Comparison of ENCODE assay signal across 15 cellular contexts in the genomic region with DNA sequence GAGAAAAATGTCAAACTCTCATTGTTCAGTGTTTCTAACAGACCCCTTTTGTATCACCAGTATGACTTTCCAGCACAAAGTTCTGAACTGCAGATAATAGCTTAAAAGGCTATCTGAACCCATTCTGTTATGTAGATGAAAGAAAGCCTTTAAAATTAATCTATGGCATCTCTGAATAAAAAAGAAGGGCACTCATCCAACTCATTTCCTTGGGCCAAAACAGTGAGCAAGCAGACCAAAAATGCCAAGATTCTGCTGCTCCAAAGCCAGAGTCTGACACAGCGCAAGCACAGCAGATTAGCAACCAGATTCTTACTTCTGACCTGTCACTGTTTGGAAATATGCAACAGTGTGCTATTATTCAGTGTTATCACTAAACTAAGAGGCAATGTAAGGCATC. TPM values are rescaled to one million over a fixed set of nuclear protein-coding genes. Genes with fewer than 3 reads are reported as not detected.
A peak's percentile ranks its signal among the peaks of the same experiment; 100 is the strongest.
DNase-seq lines count a peak whose midpoint lies in the region; ATAC-seq and TF ChIP-seq lines count a peak whose summit lies in the region.
"Had no signal": no experiment of that assay in that cellular context is flagged by ENCODE, and none has a peak within 500 bp of the region (broad histone marks: within the 10 kb centered on the region; RNA-seq: fewer than 3 reads in every experiment).

No MANE protein-coding gene starts in this region.

- H4K20me1 ChIP-seq in GM23248 (ENCODE audit: insufficient read depth) (no peaks in the 10 kb centered on the region), H9 (ENCODE audit: control insufficient read depth, insufficient read depth, insufficient read length) (no peaks in the 10 kb centered on the region)

- no peak overlapping the region for H3K4ac ChIP-seq in H9 (ENCODE audit: low read depth, low read length)

- H3K36me3 ChIP-seq in GM23248 (ENCODE audit: low read depth) = no peaks in the 10 kb centered on the region
- H3K36me3 ChIP-seq in upper lobe of right lung = no peaks in the 10 kb centered on the region
- H3K36me3 ChIP-seq: prostate gland had no signal

- H3K27ac ChIP-seq in GM23248 (no peak overlapping the region), H9 (ENCODE audit: insufficient read length, low read depth, low read length) (no peak overlapping the region), upper lobe of right lung (no peak overlapping the region)
- H3K27ac ChIP-seq: prostate gland had no signal

- H2BK15ac ChIP-seq in H9 (ENCODE audit: low read depth, low read length) = no peak overlapping the region

- in situ Hi-C loops in GM23248 (cut with MboI) = no loop called here

- no peak overlapping the region for H2AFZ ChIP-seq in GM23248
- no peak overlapping the region for H2AFZ ChIP-seq in H9 (ENCODE audit: low read length)

- no peaks in the 10 kb centered on the region; a peak in 1 of 5 replicates for H3K9me3 Mint-ChIP-seq in H9

- H3K36me3 Mint-ChIP-seq in H9 (ENCODE audit: insufficient read depth in 1 of 3, low read depth in 3 of 3) = no peaks in the 10 kb centered on the region; a peak in 1 of 7 replicates

- DNase-seq in GM23248 (peak; percentile 93), fibroblast of pulmonary artery (ENCODE audit: low read depth) (peak; percentile 80), pulmonary artery endothelial cell (ENCODE audit: low read depth, low spot score) (peak; percentile 22), NAMALWA (ENCODE audit: low spot score) (no peak), DMS 273 (lab: John Stamatoyannopoulos, UW; ENCODE audit: unreplicated experiment) (no peak), H9 (no peak), upper lobe of right lung (no peak)
- DNase-seq: Calu3, NCI-H510A treated with DMSO at 0.1 percent for 48 hours, RPMI8226 had no signal

- H3K79me1 ChIP-seq in H9 (ENCODE audit: insufficient read depth, low read depth, low read length, poor library complexity, severe bottlenecking) = no peaks in the 10 kb centered on the region

- H3K56ac ChIP-seq in H9 (ENCODE audit: insufficient read length, low read depth, low read length) = no peak overlapping the region

- H2AK5ac ChIP-seq in H9 (ENCODE audit: insufficient read length, low read length) = no peak overlapping the region

- H3K27ac Mint-ChIP-seq in H9 = no peak overlapping the region

- H3K23me2 ChIP-seq in H9 (ENCODE audit: insufficient read length, low read depth, low read length, poor library complexity, severe bottlenecking) = no peaks in the 10 kb centered on the region

- H3F3A ChIP-seq in GM23248 (ENCODE audit: insufficient read depth) = peaks cover 12% of the 10 kb centered on the region

- TF ChIP-seq CTCF in fibroblast of pulmonary artery (IDR thresholded peaks at IDR 0.05; ENCODE audit: low read length, missing control alignments) (no peak), H9 (conservative IDR thresholded peaks at IDR 0.05) (no peak), upper lobe of right lung (IDR thresholded peaks at IDR 0.05) (no peak)

- no peak overlapping the region for H2BK12ac ChIP-seq in H9 (ENCODE audit: insufficient read length, low read depth, low read length)

- peak; percentile 95 for ATAC-seq in SK-N-SH treated with all-trans-retinoic acid at 6 μM for 48 hours
- no peak for ATAC-seq in upper lobe of right lung
- ATAC-seq: esophagus mucosa, GM12878, left lobe of liver had no signal

- H3K9me2 ChIP-seq in GM23248 (ENCODE audit: insufficient read depth) = no peaks in the 10 kb centered on the region

- no peak overlapping the region for H3K23ac ChIP-seq in H9 (ENCODE audit: insufficient read length, low read depth, low read length)

- H3K4me1 ChIP-seq in GM23248 (ENCODE audit: insufficient read depth) = peaks cover 28% of the 10 kb centered on the region
- H3K4me1 ChIP-seq in H9 (ENCODE audit: insufficient read depth, low read length) = no peaks in the 10 kb centered on the region
- no peaks in the 10 kb centered on the region for H3K4me1 ChIP-seq in upper lobe of right lung
- H3K4me1 ChIP-seq: prostate gland had no signal

- no peak overlapping the region for H3K14ac ChIP-seq in H9 (ENCODE audit: insufficient read depth, low read length)

- H3K9ac ChIP-seq in GM23248 (no peak overlapping the region), H9 (ENCODE audit: extremely low read depth, insufficient read length, low read length) (no peak overlapping the region)

- H2BK5ac ChIP-seq in H9 (ENCODE audit: insufficient read length, low read length) = no peak overlapping the region

- no peak overlapping the region for H3K4me3 ChIP-seq in GM23248
- H3K4me3 ChIP-seq in fibroblast of pulmonary artery (replicated peaks; ENCODE audit: low read depth, low read length) = no peak overlapping the region
- H3K4me3 ChIP-seq in upper lobe of right lung = no peak overlapping the region
- H3K4me3 ChIP-seq: GM12878, prostate gland had no signal

- H3K27me3 ChIP-seq in GM23248 (replicated peaks; ENCODE audit: insufficient read depth) = no peaks in the 10 kb centered on the region
- H3K27me3 ChIP-seq in H9 (ENCODE audit: insufficient read depth, low read length) = no peaks in the 10 kb centered on the region
- H3K27me3 ChIP-seq in upper lobe of right lung = no peaks in the 10 kb centered on the region

- H4K91ac ChIP-seq in H9 (ENCODE audit: insufficient read length, low read depth, low read length) = no peak overlapping the region

- H3K18ac ChIP-seq in H9 (ENCODE audit: insufficient read length, low read depth, low read length) = no peak overlapping the region

- H3K79me2 ChIP-seq in GM23248 (ENCODE audit: insufficient read depth) = no peaks in the 10 kb centered on the region
- H3K79me2 ChIP-seq in H9 (ENCODE audit: insufficient read depth, low read length) = no peaks in the 10 kb centered on the region

- H4K8ac ChIP-seq in H9 (replicated peaks; ENCODE audit: insufficient read length, low read depth, low read length) = no peak overlapping the region

- intact Hi-C loops in upper lobe of right lung (cut with DNase I) = no loop called here

- H3K9me3 ChIP-seq in GM23248 (ENCODE audit: low read depth) (no peaks in the 10 kb centered on the region), H9 (ENCODE audit: control insufficient read depth, low read depth, low read length) (no peaks in the 10 kb centered on the region), upper lobe of right lung (no peaks in the 10 kb centered on the region)
- H3K9me3 ChIP-seq: prostate gland had no signal

- 5 to 9% methylated on average over 1 of the region's 1 CpG for WGBS in GM23248 (ENCODE audit: low coverage in 1 of 2, low lambda C conversion rate in 2 of 2, missing lambda C conversion rate in 2 of 2), 2 experiments
- WGBS in H9 (ENCODE audit: extremely low coverage, insufficient read length, low lambda C conversion rate) = no CpG with 5 or more reads among the region's 1 CpG

- no peak overlapping the region for H2BK120ac ChIP-seq in H9 (ENCODE audit: low read depth, low read length, poor library complexity, severe bottlenecking)

- no peak overlapping the region for H3T11ph ChIP-seq in H9 (ENCODE audit: low read length)

- peak overlapping the region; percentile 50 for H3K4me2 ChIP-seq in GM23248 (ENCODE audit: unreplicated experiment)
- H3K4me2 ChIP-seq in H9 (ENCODE audit: insufficient read depth, insufficient read length, low read length) = no peak overlapping the region

- no peak overlapping the region for H3K4me3 Mint-ChIP-seq in H9

- no peak overlapping the region for H4K5ac ChIP-seq in H9 (ENCODE audit: insufficient read length, low read depth, low read length)

- H3K27me3 Mint-ChIP-seq in H9 (ENCODE audit: low read depth) = no peaks in the 10 kb centered on the region

- no peak overlapping the region for H2BK20ac ChIP-seq in H9 (ENCODE audit: low read depth, low read length, poor library complexity, severe bottlenecking)

- H3K4me1 Mint-ChIP-seq in H9 = peaks cover 19 to 25% of the 10 kb centered on the region in 2 experiments

TF ChIP-seq in SK-N-SH treated with all-trans-retinoic acid at 6 μM for 48 hours, 23 proteins besides CTCF, POLR2A, EP300 and RAD21:
- TF ChIP-seq ISL1 (CRISPR knock-in tag; IDR thresholded peaks at IDR 0.05) = peak; percentile 87
- TF ChIP-seq GLIS3 (CRISPR knock-in tag; IDR thresholded peaks at IDR 0.05) = no peak

RNA-seq across cellular contexts. Expression of a gene that starts 22.6 kb away (rescaled TPM):
- total RNA-seq in GM23248 (2014; rRNA removed; shearing (Covaris generic)) = 45.4 and 47.7 TPM in 2 replicates
- 18.9 and 20.3 TPM in 2 replicates for polyA plus RNA-seq in GM23248 (2016; fragmentation: Nextera tagmentation; extraction: Ambion mirVana)
- 177 and 293 TPM in 2 replicates for total RNA-seq in pulmonary artery endothelial cell
- total RNA-seq in H9 (2021) = 78.3 and 78.9 TPM in 2 replicates
- total RNA-seq in upper lobe of right lung = 73.0 TPM

Comparison
In these comparisons a context has a peak if more than half of its experiments do, and no peak if none do; other contexts are left out.
1. DNase-seq: peak in GM23248 (single experiment), fibroblast of pulmonary artery (single experiment) and pulmonary artery endothelial cell (single experiment); none in NAMALWA (single experiment), DMS 273 (single experiment), H9 (single experiment) and upper lobe of right lung (single experiment).